In genomic region chr20:64149141-64149540, GRCh38 we compare ENCODE assay signal across 23 cellular contexts. TPM values are rescaled to one million over a fixed set of nuclear protein-coding genes. Genes with fewer than 3 reads are reported as not detected.
DNase-seq lines count a peak whose midpoint lies in the region; ATAC-seq, FAIRE-seq and TF ChIP-seq lines count a peak whose summit lies in the region.
"Had no signal": no experiment of that assay in that cellular context is flagged by ENCODE, and none has a peak within 500 bp of the region (broad histone marks: within the 10 kb centered on the region; RNA-seq: fewer than 3 reads in every experiment).

No MANE protein-coding gene starts in this region.

- no peak overlapping the region for H3K9ac ChIP-seq in kidney (ENCODE audit: low read length in 2 of 2)

- no peak for TF ChIP-seq CTCF in right atrium auricular region (IDR thresholded peaks at IDR 0.05)
- no peak for TF ChIP-seq CTCF in WTC11 (IDR thresholded peaks at IDR 0.05)
- TF ChIP-seq CTCF in kidney (IDR thresholded peaks at IDR 0.05; ENCODE audit: borderline replicate concordance, extremely low read depth, insufficient read depth) = no peak
- TF ChIP-seq CTCF in spleen (IDR thresholded peaks at IDR 0.05 in 8 of 11, conservative IDR thresholded peaks at IDR 0.05 in 3 of 11) = no peak

- no peaks in the 10 kb centered on the region; the same call in 1 of the 2 replicates for H3K27me3 Mint-ChIP-seq in WTC11 (ENCODE audit: low read depth)
- no peaks in the 10 kb centered on the region for H3K27me3 Mint-ChIP-seq in T-helper 2 cell treated with Interferon-gamma antibody and Interleukin-4, amounts not matched to agents 5 μg/mL and 100 μg/mL, for 36 hours (ENCODE audit: low read depth)

- WGBS in right cardiac atrium = 90% methylated on average over 7 of the region's 7 CpGs
- 81 to 97% (median 89%) methylated on average over 7 of the region's 7 CpGs for WGBS in spleen, 5 donors

- H3K36me3 ChIP-seq in right atrium auricular region (no peaks in the 10 kb centered on the region), kidney (ENCODE audit: control insufficient read depth in 1 of 2, insufficient read depth in 2 of 2, low read length in 2 of 2) (no peaks in the 10 kb centered on the region), spleen (no peaks in the 10 kb centered on the region)
- H3K36me3 ChIP-seq: BE2C had no signal

- peaks cover 24% of the 10 kb centered on the region for H3K4me1 Mint-ChIP-seq in WTC11
- H3K4me1 Mint-ChIP-seq in T-helper 2 cell treated with Interferon-gamma antibody and Interleukin-4, amounts not matched to agents 5 μg/mL and 100 μg/mL, for 36 hours (ENCODE audit: low read depth) = no peaks in the 10 kb centered on the region

- no peak overlapping the region for H3K27ac Mint-ChIP-seq in WTC11
- H3K27ac Mint-ChIP-seq in T-helper 2 cell treated with Interferon-gamma antibody and Interleukin-4, amounts not matched to agents 5 μg/mL and 100 μg/mL, for 36 hours = no peak overlapping the region
- H3K27ac Mint-ChIP-seq: CD8-positive, alpha-beta T cell; HFFc6 had no signal

- POLR2A ChIA-PET in WTC11 (lab: Charles Lee) = no interaction called here

- no peak for FAIRE-seq in kidney (lab: Jason Lieb, UNC)
- FAIRE-seq: A549, D721Med, GM12892, GM19239, H1 had no signal

- no peak overlapping the region for H3K4me3 ChIP-seq in right cardiac atrium (ENCODE audit: low read length)
- no peak overlapping the region for H3K4me3 ChIP-seq in right atrium auricular region
- H3K4me3 ChIP-seq in kidney (ENCODE audit: low read length in 2 of 2) = no peak overlapping the region
- H3K4me3 ChIP-seq in spleen = no peak overlapping the region
- H3K4me3 ChIP-seq: A549 had no signal

- H3K4me1 ChIP-seq in right cardiac atrium (ENCODE audit: control insufficient read depth, insufficient read depth, low read length) (no peaks in the 10 kb centered on the region), right atrium auricular region (no peaks in the 10 kb centered on the region), kidney (ENCODE audit: control insufficient read depth in 1 of 2, insufficient read depth in 1 of 2, low read depth in 1 of 2, low read length in 2 of 2) (no peaks in the 10 kb centered on the region), spleen (no peaks in the 10 kb centered on the region)
- H3K4me1 ChIP-seq: A549 had no signal

- H3K27ac ChIP-seq in right cardiac atrium (ENCODE audit: low read length) = no peak overlapping the region
- no peak overlapping the region for H3K27ac ChIP-seq in right atrium auricular region
- H3K27ac ChIP-seq in kidney (ENCODE audit: low read depth in 2 of 2, low read length in 2 of 2) = no peak overlapping the region
- no peak overlapping the region for H3K27ac ChIP-seq in spleen
- H3K27ac ChIP-seq: A549, C4-2B had no signal

- no peak for TF ChIP-seq POLR2A in spleen (IDR thresholded peaks at IDR 0.05)

- H3K4me3 Mint-ChIP-seq in WTC11 = no peak overlapping the region
- no peak overlapping the region for H3K4me3 Mint-ChIP-seq in T-helper 2 cell treated with Interferon-gamma antibody and Interleukin-4, amounts not matched to agents 5 μg/mL and 100 μg/mL, for 36 hours
- H3K4me3 Mint-ChIP-seq: CD8-positive, alpha-beta T cell; HFFc6 had no signal

- H3K27me3 ChIP-seq in right cardiac atrium (ENCODE audit: control insufficient read depth, insufficient read depth) = no peaks in the 10 kb centered on the region
- no peaks in the 10 kb centered on the region for H3K27me3 ChIP-seq in right atrium auricular region
- peaks cover 0 to 29% (median 0%) of the 10 kb centered on the region in 7 donors for H3K27me3 ChIP-seq in spleen (replicated peaks in 1 of 7)
- H3K27me3 ChIP-seq: BE2C had no signal

- ATAC-seq in right cardiac atrium (no peak), WTC11 (no peak), HG03045 (IDR thresholded peaks at IDR 0.05; ENCODE audit: unreplicated experiment) (no peak), GM21367 (IDR thresholded peaks at IDR 0.05; ENCODE audit: unreplicated experiment) (no peak)
- ATAC-seq: A549; CD8-positive, alpha-beta T cell had no signal

- H3K9me3 ChIP-seq in right cardiac atrium (ENCODE audit: control insufficient read depth, low read length) (peaks cover 2% of the 10 kb centered on the region), right atrium auricular region (peaks cover 0 to 7% of the 10 kb centered on the region in 2 donors), kidney (ENCODE audit: control insufficient read depth in 1 of 2, low read length in 2 of 2) (no peaks in the 10 kb centered on the region), spleen (peaks cover 0 to 21% (median 13%) of the 10 kb centered on the region in 8 donors)
- H3K9me3 ChIP-seq: BE2C had no signal

- intact Hi-C loops in right cardiac atrium (cut with DNase I) = no loop called here
- intact Hi-C loops in kidney (cut with DNase I) = no loop called here
- intact Hi-C loops in spleen (cut with DNase I; ENCODE audit: low total_unique reads) = no loop called here

- H3K36me3 Mint-ChIP-seq in WTC11 = peaks cover 20% of the 10 kb centered on the region
- no peaks in the 10 kb centered on the region for H3K36me3 Mint-ChIP-seq in T-helper 2 cell treated with Interferon-gamma antibody and Interleukin-4, amounts not matched to agents 5 μg/mL and 100 μg/mL, for 36 hours (ENCODE audit: low read depth)
- H3K36me3 Mint-ChIP-seq: CD8-positive, alpha-beta T cell had no signal

- DNase-seq in right cardiac atrium (peak in 2 of 3 donors; percentile 10 to 21), right atrium auricular region (ENCODE audit: low spot score) (no peak), WTC11 (ENCODE audit: low spot score) (peak; percentile 4), kidney (peak; percentile 30), spleen (peak; percentile 15)
- no peak for DNase-seq in T-helper 2 cell treated with Interferon-gamma antibody and Interleukin-4, amounts not matched to agents 5 μg/mL and 100 μg/mL, for 36 hours (ENCODE audit: low spot score)
- DNase-seq: BE2C; CD8-positive, alpha-beta T cell; COR-L47; DMS153; DND-41; GDM1; HCEC 1CT; HFFc6 had no signal

- H3K9me3 Mint-ChIP-seq in WTC11 = peaks cover 25% of the 10 kb centered on the region
- peaks cover 7% of the 10 kb centered on the region for H3K9me3 Mint-ChIP-seq in T-helper 2 cell treated with Interferon-gamma antibody and Interleukin-4, amounts not matched to agents 5 μg/mL and 100 μg/mL, for 36 hours

- CTCF ChIA-PET in WTC11 (lab: Charles Lee) = no interaction called here

TF ChIP-seq in WTC11, 78 proteins besides CTCF, POLR2A, EP300 and RAD21:
- TF ChIP-seq ATF6 (CRISPR knock-in tag; IDR thresholded peaks at IDR 0.05) = no peak
- no peak for TF ChIP-seq MAX (CRISPR knock-in tag; IDR thresholded peaks at IDR 0.05)
- no peak for TF ChIP-seq HMGXB4 (CRISPR knock-in tag; IDR thresholded peaks at IDR 0.05)
- TF ChIP-seq ATF1 (CRISPR knock-in tag; IDR thresholded peaks at IDR 0.05) = no peak

RNA-seq across cellular contexts. Expression of gene MYT1, which starts 15.1 kb away (rescaled TPM):
- total RNA-seq in right cardiac atrium (1 to 10 TPM in 3 of 4 donors, under 1 TPM in 1; 0.31 to 1.5 (median 1.3) TPM), right atrium auricular region (under 1 TPM in 1 of 2 donors, not detected in 1; 0.15 TPM), WTC11 (2021) (1.9 to 4.3 TPM (median 2.0 TPM) in 3 replicates), kidney (not detected), spleen (1 to 10 TPM in 2 of 7 donors, under 1 TPM in 2, not detected in 3; 0.57 to 2.2 (median 0.84) TPM)
- polyA plus RNA-seq in right cardiac atrium (0.57 TPM), kidney (ENCODE audit: insufficient read depth, low read depth, low replicate concordance) (not detected), spleen (under 1 TPM; 0.08 to 0.80 (median 0.24) TPM)
- total RNA-seq: CD8-positive, alpha-beta T cell; HFFc6 had no signal
- polyA plus RNA-seq: AG04450 had no signal

RNA-seq across cellular contexts. Expression of gene NPBWR2, which starts 41.8 kb away (rescaled TPM):
- total RNA-seq in right cardiac atrium (not detected), right atrium auricular region (not detected), WTC11 (2021) (not detected in 3 replicates), kidney (not detected), spleen (under 1 TPM in 1 of 7 donors, not detected in 6; 0.26 TPM)
- polyA plus RNA-seq in right cardiac atrium (not detected), kidney (ENCODE audit: insufficient read depth, low read depth, low replicate concordance) (not detected), spleen (not detected)
- total RNA-seq: CD8-positive, alpha-beta T cell; H1; HFFc6 had no signal
- polyA plus RNA-seq: A549, AG04450, H1 had no signal

Comparison
In these comparisons a context has a peak if more than half of its experiments do, and no peak if none do; other contexts are left out.
1. DNase-seq: peak in right cardiac atrium (2 of 3), WTC11 (single experiment), kidney (single experiment) and spleen (single experiment); none in right atrium auricular region (single experiment) and T-helper 2 cell treated with Interferon-gamma antibody and Interleukin-4, amounts not matched to agents 5 μg/mL and 100 μg/mL, for 36 hours (single experiment).